8 cellular contexts compared by ENCODE assay signal in genomic region chr2:233413529-233414272, GRCh38. TPM values are rescaled to one million over a fixed set of nuclear protein-coding genes. Genes with fewer than 3 reads are reported as not detected.
DNase-seq lines count a peak whose midpoint lies in the region; ATAC-seq and TF ChIP-seq lines count a peak whose summit lies in the region.

No MANE protein-coding gene starts in this region.

- 0 out of 2 replicates have a peak, but pooled peaks cover 6% of the 10 kb centered on the region for H4K20me1 ChIP-seq in OCI-LY7 (ENCODE audit: insufficient read depth, low read length)

- H3K4me3 ChIP-seq in dorsolateral prefrontal cortex (peak overlapping the region in 2 of 59 donors; percentile 18 to 23), thoracic aorta (peak overlapping the region; percentile 26), OCI-LY7 (ENCODE audit: low read depth, low read length, poor library complexity, severe bottlenecking) (no peak overlapping the region)

- H3K9me3 Mint-ChIP-seq in T-cell = no peaks in the 10 kb centered on the region
- H3K9me3 Mint-ChIP-seq in naive B cell = peaks cover 0 to 9% (median 8%) of the 10 kb centered on the region in 7 donors

- H3K27me3 Mint-ChIP-seq in T-cell (no peaks in the 10 kb centered on the region), naive B cell (no peaks in the 10 kb centered on the region)

- H3K27ac ChIP-seq in dorsolateral prefrontal cortex = peak overlapping the region in 9 of 59 donors; percentile 8 to 48 (median 33)
- peak overlapping the region; percentile 80 to 90 for H3K27ac ChIP-seq in thoracic aorta
- H3K27ac ChIP-seq in OCI-LY7 (ENCODE audit: low read depth, low read length, poor library complexity, severe bottlenecking) = no peak overlapping the region

- peaks cover 2% of the 10 kb centered on the region for H3K9me3 ChIP-seq in thoracic aorta
- peaks cover 25% of the 10 kb centered on the region; the same call in 1 of the 2 replicates for H3K9me3 ChIP-seq in OCI-LY7 (ENCODE audit: low read length)

- ATAC-seq in T-cell (replicated peaks in 1 of 4) (peak in 3 of 4 experiments; percentile 41 to 59 (median 56)), naive B cell (ENCODE audit: low read depth in 2 of 2) (no peak), thoracic aorta (ENCODE audit: insufficient number of reproducible peaks, low FRiP score, low read depth) (peak; percentile 52), GM19452 (IDR thresholded peaks at IDR 0.05; ENCODE audit: unreplicated experiment) (no peak)

- H3K4me3 Mint-ChIP-seq in T-cell = peak overlapping the region in 2 of 3 donors; percentile 28 to 65
- peak overlapping the region in 1 of 8 donors; percentile 25 for H3K4me3 Mint-ChIP-seq in naive B cell

- H3K27ac Mint-ChIP-seq in T-cell = peak overlapping the region; percentile 93
- H3K27ac Mint-ChIP-seq in naive B cell = peak overlapping the region in 5 of 6 donors; percentile 27 to 95 (median 85)

- H3K36me3 Mint-ChIP-seq in T-cell = peaks cover 17% of the 10 kb centered on the region
- H3K36me3 Mint-ChIP-seq in naive B cell = peaks cover 17 to 27% of the 10 kb centered on the region in 2 donors

- H3K4me1 ChIP-seq in thoracic aorta (ENCODE audit: control insufficient read depth in 1 of 2, low read depth in 2 of 2) = peaks cover 36 to 62% of the 10 kb centered on the region in 2 donors
- H3K4me1 ChIP-seq in OCI-LY7 (ENCODE audit: insufficient read depth, low read length, poor library complexity, severe bottlenecking) = peaks cover 30% of the 10 kb centered on the region

- intact Hi-C loops in dorsolateral prefrontal cortex (cut with DNase I) (no loop called here), OCI-LY7 (cut with micrococcal nuclease; ENCODE audit: unreplicated experiment) (no loop called here)

- DNase-seq in NCI-H2081 (lab: John Stamatoyannopoulos, UW) = peak; percentile 54 to 78
- DNase-seq in NCI-H2081 treated with DMSO at 0.1 percent for 48 hours (lab: John Stamatoyannopoulos, UW) = no peak
- DNase-seq in T-cell = peak in 19 of 34 experiments; percentile 20 to 72 (median 36)
- DNase-seq in dorsolateral prefrontal cortex = peak in 6 of 10 donors; percentile 49 to 82 (median 64)
- DNase-seq in naive B cell = no peak
- DNase-seq in thoracic aorta (ENCODE audit: low spot score) = peak; percentile 59
- no peak for DNase-seq in OCI-LY7 (ENCODE audit: low spot score)

- BruUV-seq in OCI-LY7 (replicated peaks; lab: Mats Ljungman, UMichigan) = no TSS peak

- no peaks in the 10 kb centered on the region for H3K9me2 ChIP-seq in OCI-LY7 (ENCODE audit: insufficient read depth, low read length)

- no peak overlapping the region for H2AFZ ChIP-seq in OCI-LY7 (ENCODE audit: low read length)

- H3K36me3 ChIP-seq in thoracic aorta = no peaks in the 10 kb centered on the region
- H3K36me3 ChIP-seq in OCI-LY7 (ENCODE audit: insufficient read depth, low read length) = peaks cover 51% of the 10 kb centered on the region

- no peaks in the 10 kb centered on the region for H3K27me3 ChIP-seq in dorsolateral prefrontal cortex
- H3K27me3 ChIP-seq in thoracic aorta (replicated peaks; ENCODE audit: insufficient read depth) = no peaks in the 10 kb centered on the region

- CTCF ChIA-PET in T-cell (lab: Charles Lee) = interaction anchor here (0.5 to 1.3 kb wide), 3 partner anchors 8 to 30 kb away, joined by 3 to 5 read pairs (median 3); no protein-coding TSS in a partner anchor
- CTCF ChIA-PET in OCI-LY7 (lab: Charles Lee; ENCODE audit: unreplicated experiment) = no interaction called here

- peaks cover 94 to 98% (median 96%) of the 10 kb centered on the region in 3 donors for H3K4me1 Mint-ChIP-seq in T-cell
- H3K4me1 Mint-ChIP-seq in naive B cell = peaks cover 72 to 88% (median 80%) of the 10 kb centered on the region in 3 donors

- POLR2A ChIA-PET in T-cell (lab: Charles Lee) (no interaction called here), OCI-LY7 (lab: Charles Lee) (no interaction called here)

- H3K4me2 ChIP-seq in OCI-LY7 (ENCODE audit: low read length) = no peak overlapping the region

- TF ChIP-seq CTCF in dorsolateral prefrontal cortex (IDR thresholded peaks at IDR 0.05 in 54 of 56, conservative IDR thresholded peaks at IDR 0.05 in 2 of 56; ENCODE audit: low read depth in 1 of 56, partially characterized antibody in 56 of 56) (no peak), thoracic aorta (IDR thresholded peaks at IDR 0.05) (no peak), OCI-LY7 (conservative IDR thresholded peaks at IDR 0.05; ENCODE audit: low read length) (no peak)

- H3K79me2 ChIP-seq in OCI-LY7 (ENCODE audit: insufficient read depth, low read depth, low read length) = peaks cover 16% of the 10 kb centered on the region; the same call in 1 of the 2 replicates

RNA-seq across cellular contexts. Expression of gene DGKD, which starts 59.4 kb away (rescaled TPM):
- total RNA-seq in T-cell (100 to 1,000 TPM; 143 to 254 (median 163) TPM), dorsolateral prefrontal cortex (10 to 100 TPM; 26.8 to 76.7 (median 50.5) TPM), thoracic aorta (10 to 100 TPM; 47.3 to 47.9 TPM), OCI-LY7 (2022) (271 and 305 TPM in 2 replicates)
- polyA plus RNA-seq in naive B cell (ENCODE audit: low read depth in 6 of 6) = 100 to 1,000 TPM in 1 of 6 donors, 10 to 100 TPM in 5; 38.0 to 111 (median 67.7) TPM
- total RNA-seq in OCI-LY7 (2014; rRNA removed; shearing (Covaris generic)) = 51.3 and 62.9 TPM in 2 replicates

Comparison
In these comparisons a context has a peak if more than half of its experiments do, and no peak if none do; other contexts are left out.
1. DNase-seq: peak in NCI-H2081 (2 of 2), T-cell (19 of 34), dorsolateral prefrontal cortex (6 of 10) and thoracic aorta (single experiment); none in NCI-H2081 treated with DMSO at 0.1 percent for 48 hours (single experiment), naive B cell (single experiment) and OCI-LY7 (single experiment).
2. ATAC-seq: peak in T-cell (3 of 4) and thoracic aorta (single experiment); none in naive B cell (0 of 2) and GM19452 (single experiment).